Comparison of ENCODE assay signal across 8 cellular contexts in genomic region chr2:106193977-106194778, GRCh38. TPM values are rescaled to one million over a fixed set of nuclear protein-coding genes. Genes with fewer than 3 reads are reported as not detected.
DNase-seq lines count a peak whose midpoint lies in the region; ATAC-seq, FAIRE-seq and TF ChIP-seq lines count a peak whose summit lies in the region.

Gene UXS1 (minus strand): TSS chr2:106194301. CDS start chr2:106194241, 60 bp downstream.

- DNase-seq in NCI-H2227 (lab: John Stamatoyannopoulos, UW; ENCODE audit: unreplicated experiment) (peak; percentile 98), bronchial epithelial cell (ENCODE audit: low read depth) (peak; percentile 89), iPS-NIHi11 (ENCODE audit: low spot score) (peak; percentile 98), smooth muscle cell (lab: John Stamatoyannopoulos, UW; ENCODE audit: unreplicated experiment) (peak; percentile 95)

- no peaks in the 10 kb centered on the region for H3K9me3 ChIP-seq in smooth muscle cell (replicated peaks; ENCODE audit: low read depth)

- H2AFZ ChIP-seq in ACC112 (ENCODE audit: low read length, unreplicated experiment), result peak within 1 kb of the TSS; percentile 80
- peak within 1 kb of the TSS; percentile 97 for H2AFZ ChIP-seq in smooth muscle cell (ENCODE audit: low read depth)

- H3K79me2 ChIP-seq in ACC112 (ENCODE audit: control insufficient read depth, insufficient read depth, low read length, unreplicated experiment) (peaks cover 17% of the 10 kb centered on the region), smooth muscle cell (ENCODE audit: low read depth) (peaks cover 26% of the 10 kb centered on the region)

- H4K20me1 ChIP-seq in smooth muscle cell (ENCODE audit: low read depth), result peaks cover 19% of the 10 kb centered on the region

- H3K36me3 ChIP-seq in ACC112 (ENCODE audit: insufficient read depth, low read length) (no peaks in the 10 kb centered on the region), bronchial epithelial cell (ENCODE audit: control insufficient read depth, insufficient read depth, low read length) (peaks cover 1% of the 10 kb centered on the region), smooth muscle cell (ENCODE audit: low read depth) (no peaks in the 10 kb centered on the region)

- no peaks in the 10 kb centered on the region for H3F3A ChIP-seq in smooth muscle cell (ENCODE audit: low read depth)

- H3K4me2 ChIP-seq in smooth muscle cell, result peak within 1 kb of the TSS; percentile 99

- H3K4me1 ChIP-seq in ACC112 (ENCODE audit: control insufficient read depth, insufficient read depth, low read length, unreplicated experiment) (peaks cover 9% of the 10 kb centered on the region), smooth muscle cell (ENCODE audit: low read depth) (peaks cover 12% of the 10 kb centered on the region)

- no peak for FAIRE-seq in bronchial epithelial cell (lab: Jason Lieb, UNC)

- ATAC-seq in GM18873 (IDR thresholded peaks at IDR 0.05; ENCODE audit: low FRiP score, unreplicated experiment), result peak; percentile 54
- ATAC-seq in HG03139 (IDR thresholded peaks at IDR 0.05; ENCODE audit: unreplicated experiment), result peak; percentile 66

- H3K4me3 ChIP-seq in ACC112 (ENCODE audit: low read depth, low read length) (peak within 1 kb of the TSS; percentile 91), WI38 (ENCODE audit: low read depth, low read length) (peak within 1 kb of the TSS; percentile 83), bronchial epithelial cell (ENCODE audit: low read depth, low read length) (peak within 1 kb of the TSS; percentile 71), smooth muscle cell (peak within 1 kb of the TSS; percentile 98)

- 1% methylated on average over 61 of the region's 93 CpGs for WGBS in smooth muscle cell (ENCODE audit: low lambda C conversion rate)

- TF ChIP-seq CTCF in WI38 (IDR thresholded peaks at IDR 0.05; ENCODE audit: low read depth, low read length) (no peak), bronchial epithelial cell (IDR thresholded peaks at IDR 0.05; ENCODE audit: insufficient read depth, low read length, severe bottlenecking) (no peak), smooth muscle cell (IDR thresholded peaks at IDR 0.05; ENCODE audit: borderline replicate concordance, insufficient read depth, poor library complexity, severe bottlenecking) (no peak)

- H3K27me3 ChIP-seq in ACC112 (ENCODE audit: insufficient read depth, low read length) (no peaks in the 10 kb centered on the region), bronchial epithelial cell (ENCODE audit: control insufficient read depth, insufficient read depth, low read length) (no peaks in the 10 kb centered on the region), smooth muscle cell (ENCODE audit: low read depth) (no peaks in the 10 kb centered on the region)

- H3K27ac ChIP-seq in ACC112 (ENCODE audit: low read depth, low read length) (peak within 1 kb of the TSS; percentile 3; the same call in 1 of the 2 replicates), smooth muscle cell (ENCODE audit: low read depth) (peak within 1 kb of the TSS; percentile 63)

- peak within 1 kb of the TSS; percentile 84 for H3K9ac ChIP-seq in smooth muscle cell (ENCODE audit: low read depth)

RNA-seq across cellular contexts. Expression of gene UXS1, which starts in this region (rescaled TPM):
- total RNA-seq in bronchial epithelial cell (41.6 and 55.8 TPM in 2 replicates), smooth muscle cell (20.6 and 22.2 TPM in 2 replicates)
- polyA plus RNA-seq in smooth muscle cell, result 33.5 and 40.1 TPM in 2 replicates

Comparison
In these comparisons a context has a peak if more than half of its experiments do, and no peak if none do; other contexts are left out.
1. Peak in every context shown above with its lines: DNase-seq, ATAC-seq, H3K4me3 ChIP-seq and H3K27ac ChIP-seq.